In the genomic region with DNA sequence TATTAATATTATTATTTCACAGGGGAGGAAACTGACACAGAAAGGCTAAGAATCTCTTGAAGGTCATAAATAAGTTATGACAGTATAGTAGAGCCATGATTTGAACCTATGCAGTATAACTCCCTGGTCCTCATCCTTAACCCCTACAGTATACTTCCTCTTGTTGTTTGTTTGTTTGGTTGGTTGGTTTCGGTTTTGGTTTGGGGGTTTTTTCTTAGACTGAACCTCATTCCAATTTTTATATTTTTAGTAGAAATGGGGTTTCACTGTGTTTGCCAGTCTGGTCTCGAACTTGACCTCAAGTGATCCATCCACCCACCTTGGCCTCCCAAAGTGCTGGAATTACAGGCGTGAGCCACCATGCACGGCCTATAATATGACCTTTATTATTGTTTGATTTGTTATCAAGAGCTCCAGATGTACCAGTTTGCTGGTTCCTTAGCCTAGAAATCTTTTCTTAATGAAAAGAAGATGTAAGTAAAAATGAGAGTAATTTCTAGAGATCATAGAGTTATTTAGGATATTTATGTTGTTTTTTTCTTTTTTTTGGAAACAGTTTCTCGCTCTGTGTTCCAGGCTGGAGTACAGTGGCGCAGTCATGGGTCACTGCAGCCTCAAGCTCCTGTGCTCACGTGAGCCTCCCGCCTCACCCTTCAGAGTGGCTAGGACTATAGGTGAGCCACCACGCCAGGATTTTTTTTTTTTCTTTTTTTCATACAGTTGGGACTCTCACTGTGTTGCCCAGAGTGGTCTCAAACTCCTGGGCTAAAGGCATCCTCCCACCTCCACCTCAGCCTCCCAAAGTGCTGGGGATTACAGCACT, we compare ENCODE assay signal across 11 cellular contexts. TPM values are rescaled to one million over a fixed set of nuclear protein-coding genes. Genes with fewer than 3 reads are reported as not detected.
DNase-seq lines count a peak whose midpoint lies in the region; ATAC-seq and TF ChIP-seq lines count a peak whose summit lies in the region.
"Had no signal": no experiment of that assay in that cellular context is flagged by ENCODE, and none has a peak within 500 bp of the region (broad histone marks: within the 10 kb centered on the region; RNA-seq: fewer than 3 reads in every experiment).

No MANE protein-coding gene starts in this region.

- no TSS peak for BruUV-seq in Calu3 (replicated peaks; lab: Mats Ljungman, UMichigan)

- H3K9me3 Mint-ChIP-seq in Calu3 (ENCODE audit: low read depth, unreplicated experiment) = no peaks in the 10 kb centered on the region
- H3K9me3 Mint-ChIP-seq in brain = no peaks in the 10 kb centered on the region
- H3K9me3 Mint-ChIP-seq in natural killer cell = no peaks in the 10 kb centered on the region

- H3K36me3 Mint-ChIP-seq in Calu3 (ENCODE audit: insufficient read depth, unreplicated experiment) (peaks cover 4% of the 10 kb centered on the region), brain (no peaks in the 10 kb centered on the region), natural killer cell (no peaks in the 10 kb centered on the region)

- CTCF ChIA-PET in Calu3 (lab: Charles Lee) = no interaction called here

- H3K27ac Mint-ChIP-seq in Calu3 (ENCODE audit: unreplicated experiment) (peak overlapping the region; percentile 80), brain (peak overlapping the region in 3 of 5 experiments; percentile 3 to 66 (median 36)), natural killer cell (peak overlapping the region; percentile 61 to 65)

- peaks cover 62% of the 10 kb centered on the region for H3K36me3 ChIP-seq in KOPT-K1 (ENCODE audit: insufficient read depth, low read length)

- no peak for ATAC-seq in natural killer cell
- ATAC-seq in HG02610 (IDR thresholded peaks at IDR 0.05; ENCODE audit: unreplicated experiment) = no peak

- H3K9me3 ChIP-seq in KOPT-K1 (ENCODE audit: insufficient read depth, low read length, poor library complexity, severe bottlenecking) = no peaks in the 10 kb centered on the region

- no peaks in the 10 kb centered on the region for H3K27me3 ChIP-seq in dorsolateral prefrontal cortex

- intact Hi-C loops in Calu3 (cut with micrococcal nuclease; ENCODE audit: unreplicated experiment) = no loop called here
- intact Hi-C loops in natural killer cell (cut with micrococcal nuclease) = no loop called here
- intact Hi-C loops in dorsolateral prefrontal cortex (cut with DNase I) = no loop called here

- no peak overlapping the region for H3K4me3 ChIP-seq in dorsolateral prefrontal cortex

- DNase-seq in Calu3 (no peak), natural killer cell (no peak), ecto neural progenitor cell (ENCODE audit: low spot score) (no peak), hepatic stellate cell (ENCODE audit: low spot score) (no peak), dorsolateral prefrontal cortex (no peak)
- DNase-seq: activated CD4-positive, CD25-positive, alpha-beta regulatory T cell; RPMI8226 had no signal

- no peaks in the 10 kb centered on the region for H3K27me3 Mint-ChIP-seq in Calu3 (ENCODE audit: unreplicated experiment)
- no peaks in the 10 kb centered on the region for H3K27me3 Mint-ChIP-seq in brain
- H3K27me3 Mint-ChIP-seq in natural killer cell (ENCODE audit: low read depth in 2 of 2) = no peaks in the 10 kb centered on the region

- H3K4me1 Mint-ChIP-seq in Calu3 (ENCODE audit: low read depth, unreplicated experiment) = peaks cover 28% of the 10 kb centered on the region
- peaks cover 54% of the 10 kb centered on the region for H3K4me1 Mint-ChIP-seq in brain
- H3K4me1 Mint-ChIP-seq in natural killer cell = no peaks in the 10 kb centered on the region

- no peak for TF ChIP-seq CTCF in Calu3 (IDR thresholded peaks at IDR 0.05; ENCODE audit: unreplicated experiment)
- TF ChIP-seq CTCF in brain (conservative IDR thresholded peaks at IDR 0.05) = no peak
- TF ChIP-seq CTCF in natural killer cell (IDR thresholded peaks at IDR 0.05) = no peak
- TF ChIP-seq CTCF in dorsolateral prefrontal cortex (IDR thresholded peaks at IDR 0.05 in 54 of 56, conservative IDR thresholded peaks at IDR 0.05 in 2 of 56; ENCODE audit: low read depth in 1 of 56, partially characterized antibody in 56 of 56) = no peak

- H3K4me3 Mint-ChIP-seq in Calu3 (ENCODE audit: low read depth, unreplicated experiment) (no peak overlapping the region), brain (no peak overlapping the region), natural killer cell (peak overlapping the region; percentile 65)

- peak overlapping the region; percentile 60 for H3K27ac ChIP-seq in KOPT-K1 (ENCODE audit: low read depth, low read length, poor library complexity, severe bottlenecking)
- H3K27ac ChIP-seq in dorsolateral prefrontal cortex = no peak overlapping the region
- H3K27ac ChIP-seq: parathyroid adenoma had no signal

RNA-seq across cellular contexts. Expression of gene PRR11, which starts 4.9 kb away (rescaled TPM):
- total RNA-seq in Calu3 (2022) (41.4 and 52.7 TPM in 2 replicates), natural killer cell (1 to 10 TPM; 2.0 to 4.0 (median 2.9) TPM), dorsolateral prefrontal cortex (1 to 10 TPM; 1.0 to 7.2 (median 2.9) TPM)
- 64.6 TPM for polyA plus RNA-seq in brain (ENCODE audit: insufficient read depth, low read depth, low replicate concordance)

RNA-seq across cellular contexts. Expression of gene SKA2, which starts 5.4 kb away (rescaled TPM):
- 36.3 and 44.1 TPM in 2 replicates for total RNA-seq in Calu3 (2022)
- polyA plus RNA-seq in brain (ENCODE audit: insufficient read depth, low read depth, low replicate concordance) = 66.9 TPM
- total RNA-seq in natural killer cell = 10 to 100 TPM; 13.4 to 26.5 (median 17.8) TPM
- 10 to 100 TPM; 21.6 to 54.8 (median 36.4) TPM for total RNA-seq in dorsolateral prefrontal cortex

RNA-seq across cellular contexts. Expression of gene SMG8, which starts 49.4 kb away (rescaled TPM):
- total RNA-seq in Calu3 (2022) (9.9 and 10.2 TPM in 2 replicates), natural killer cell (10 to 100 TPM; 10.4 to 13.5 (median 13.2) TPM), dorsolateral prefrontal cortex (10 to 100 TPM in 119 of 120 experiments, 1 to 10 TPM in 1; 8.7 to 18.7 (median 14.6) TPM)
- 12.1 TPM for polyA plus RNA-seq in brain (ENCODE audit: insufficient read depth, low read depth, low replicate concordance)

RNA-seq across cellular contexts. Expression of gene TRIM37, which starts 53.7 kb away (rescaled TPM):
- total RNA-seq in Calu3 (2022) (16.2 and 17.2 TPM in 2 replicates), natural killer cell (10 to 100 TPM; 20.4 to 26.1 (median 21.9) TPM), dorsolateral prefrontal cortex (100 to 1,000 TPM in 83 of 120 experiments, 10 to 100 TPM in 37; 46.6 to 163 (median 113) TPM)
- polyA plus RNA-seq in brain (ENCODE audit: insufficient read depth, low read depth, low replicate concordance) = 38.7 TPM

RNA-seq across cellular contexts. Expression of gene GDPD1, which starts 59.9 kb away (rescaled TPM):
- total RNA-seq in Calu3 (2022) (2.6 and 3.4 TPM in 2 replicates), natural killer cell (1 to 10 TPM; 4.0 to 5.3 (median 5.1) TPM), dorsolateral prefrontal cortex (10 to 100 TPM; 20.6 to 54.8 (median 38.9) TPM)
- polyA plus RNA-seq in brain (ENCODE audit: insufficient read depth, low read depth, low replicate concordance) = 11.7 TPM
